In genomic region chr2:21999522-21999921, GRCh38 we compare ENCODE assay signal across 26 cellular contexts.
"Had no signal": no experiment of that assay in that cellular context is flagged by ENCODE, and none has a peak within 500 bp of the region (broad histone marks: within the 10 kb centered on the region; RNA-seq: fewer than 3 reads in every experiment).

No MANE protein-coding gene starts in this region.

- H3K4me1 ChIP-seq: stomach, suprapubic skin, testis, thyroid gland, tibial artery, tibial nerve, transverse colon, upper lobe of left lung, upper lobe of right lung, uterus, vagina had no signal

- H3K9me3 ChIP-seq: stomach, suprapubic skin, testis, thoracic aorta, thyroid gland, tibial artery, transverse colon, upper lobe of left lung, upper lobe of right lung, uterus, vagina had no signal

- H3K36me3 ChIP-seq: stomach, suprapubic skin, thoracic aorta, thyroid gland, tibial artery, tibial nerve, transverse colon, upper lobe of left lung, upper lobe of right lung, uterus, vagina had no signal

- DNase-seq: stimulated activated CD4-positive, alpha-beta T cell treated with anti-CD3 and anti-CD28 coated beads, Interleukin-2, amount 100 ng/mL, for 48 hours; stimulated activated CD4-positive, alpha-beta T cell treated with anti-CD3 and anti-CD28 coated beads, Interleukin-4, amount 100 ng/mL, for 1 hour; stimulated activated CD4-positive, alpha-beta T cell treated with anti-CD3 and anti-CD28 coated beads, Interleukin-4, amount 100 ng/mL, for 24 hours; stimulated activated CD4-positive, alpha-beta T cell treated with anti-CD3 and anti-CD28 coated beads, Interleukin-4, amount 100 ng/mL, for 4 hours; stimulated activated CD8-positive, alpha-beta memory T cell treated with anti-CD3 and anti-CD28 coated beads, Interleukin-4, amount 100 ng/mL, for 48 hours; stimulated activated naive B cell treated with anti-CD40 and anti-IgM and Interleukin-4, amounts not matched to agents 10 μg/mL and 1 μg/mL and 100 μg/mL, for 72 hours; stimulated activated naive CD4-positive, alpha-beta T cell; stimulated activated naive CD4-positive, alpha-beta T cell treated with Interleukin-2 at 50 U/mL for 16 hours; stimulated activated naive CD8-positive, alpha-beta T cell treated with anti-CD3 and anti-CD28 coated beads, Interleukin-15, amount 100 ng/mL, for 72 hours; stimulated activated naive CD8-positive, alpha-beta T cell treated with anti-CD3 and anti-CD28 coated beads, Interleukin-15, Interleukin-2, amounts not matched to agents 100 U/mL and 50 U/mL, for 24 hours; stomach; substantia nigra; testis; thyroid gland; tibial artery; transverse colon; trophoblast cell; upper lobe of left lung; upper lobe of right lung; uterus had no signal

- H3K27me3 ChIP-seq: stomach, suprapubic skin, testis, thyroid gland, tibial artery, tibial nerve, transverse colon, upper lobe of left lung, upper lobe of right lung, uterus, vagina had no signal

- FAIRE-seq: urothelium cell line had no signal

- H3K27ac ChIP-seq: stomach, suprapubic skin, testis, thoracic aorta, thyroid gland, tibial artery, tibial nerve, transverse colon, upper lobe of left lung, upper lobe of right lung, uterus, vagina had no signal

- ATAC-seq: stimulated activated effector memory CD8-positive, alpha-beta T cell treated with anti-CD3 and anti-CD28 coated beads, Interleukin-12 subunit alpha, Interleukin-12 subunit beta, amount 100 ng/mL, for 72 hours; stimulated activated naive B cell treated with anti-CD40 and anti-IgM and Interleukin-4, amounts not matched to agents 10 μg/mL and 1 μg/mL and 100 μg/mL, for 72 hours; stimulated activated naive CD8-positive, alpha-beta T cell treated with anti-CD3 and anti-CD28 coated beads, Interleukin-15, amount 100 ng/mL, for 72 hours; stimulated activated naive CD8-positive, alpha-beta T cell treated with anti-CD3 and anti-CD28 coated beads, Interleukin-15, Interleukin-2, amounts not matched to agents 100 U/mL and 50 U/mL, for 24 hours; upper lobe of right lung had no signal

- H3K4me3 ChIP-seq: stomach, suprapubic skin, testis, thoracic aorta, thyroid gland, tibial artery, tibial nerve, transverse colon, upper lobe of left lung, upper lobe of right lung, uterus, vagina had no signal
